11 cellular contexts compared by ENCODE assay signal in the genomic region with DNA sequence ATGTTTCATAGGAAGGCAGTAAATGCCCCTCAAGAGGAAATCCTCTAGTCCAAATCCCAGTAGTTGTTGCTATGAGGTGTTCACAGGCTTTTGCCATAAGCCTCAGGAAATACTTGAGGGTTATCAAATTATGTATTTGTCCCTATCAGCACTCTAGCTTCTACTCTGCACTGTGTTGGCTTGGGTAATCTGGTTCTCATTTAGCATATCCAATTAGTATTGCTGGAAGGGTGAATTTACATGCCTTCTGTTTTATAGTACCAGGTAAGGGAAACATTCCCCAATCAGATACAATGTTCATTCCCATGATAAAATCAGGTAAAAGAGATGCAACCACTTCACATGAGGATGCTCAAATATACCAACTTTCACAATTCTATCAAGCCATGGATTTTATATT.
"Had no signal": no experiment of that assay in that cellular context is flagged by ENCODE, and none has a peak within 500 bp of the region (broad histone marks: within the 10 kb centered on the region; RNA-seq: fewer than 3 reads in every experiment).

No MANE protein-coding gene starts in this region.

- H2AFZ ChIP-seq: GM23338 had no signal

- H3K4me3 ChIP-seq: GM23338, HAP-1 had no signal

- H3K9ac ChIP-seq: KMS-11 had no signal

- H3K27ac ChIP-seq: HL-60, KMS-11 had no signal

- H3K4me1 ChIP-seq: HAP-1 had no signal

- FAIRE-seq: H1, HepG2 had no signal

- ATAC-seq: GM23338, HCT116, HepG2 had no signal

- H3K4me2 ChIP-seq: GM23338, KMS-11 had no signal

- H3K9me3 ChIP-seq: HAP-1 had no signal

- H3K36me3 ChIP-seq: HAP-1 had no signal

- DNase-seq: H7, HFFc6, Karpas-422, KBM-7 had no signal
